Comparison of ENCODE assay signal across 19 cellular contexts in the genomic region with DNA sequence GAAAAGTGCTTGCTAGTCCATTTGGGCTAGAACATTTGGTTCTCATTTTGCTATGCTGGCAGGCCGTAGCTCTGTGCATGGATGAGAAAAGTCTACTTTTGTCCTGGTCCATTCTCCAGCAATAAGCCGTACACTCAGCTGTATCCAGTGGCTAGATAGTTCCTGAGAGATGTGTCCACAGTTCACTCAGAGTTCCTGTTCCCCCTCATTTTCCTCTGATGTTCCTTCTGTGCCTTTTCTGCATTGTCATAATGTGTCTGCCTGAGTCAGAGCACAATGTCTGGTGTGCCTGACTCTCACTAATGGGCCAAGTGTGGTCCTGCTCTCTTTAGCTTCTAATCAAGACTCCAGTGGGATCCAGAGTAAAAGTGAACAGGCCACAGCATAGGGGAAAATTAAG.
DNase-seq lines count a peak whose midpoint lies in the region; ATAC-seq lines count a peak whose summit lies in the region.
"Had no signal": no experiment of that assay in that cellular context is flagged by ENCODE, and none has a peak within 500 bp of the region (broad histone marks: within the 10 kb centered on the region; RNA-seq: fewer than 3 reads in every experiment).

No MANE protein-coding gene starts in this region.

- DNase-seq in AG20443 (ENCODE audit: low spot score) (peak; percentile 12), NCI-H69 (lab: John Stamatoyannopoulos, UW) (peak; percentile 10), fibroblast of peridontal ligament (ENCODE audit: extremely low read depth) (peak; percentile 22), sciatic nerve (ENCODE audit: low spot score) (no peak), NCI-H1694 (lab: John Stamatoyannopoulos, UW) (no peak), NCI-H2227 treated with DMSO at 0.1 percent for 48 hours (lab: John Stamatoyannopoulos, UW) (no peak)
- no peak for DNase-seq in stimulated activated CD4-positive, alpha-beta T cell treated with anti-CD3 and anti-CD28 coated beads, Interleukin-15, amount 100 ng/mL, for 24 hours
- DNase-seq: activated CD4-positive, alpha-beta T cell treated with anti-CD3 and anti-CD28 coated beads for 1 hour; activated CD8-positive, alpha-beta T cell treated with anti-CD3 and anti-CD28 coated beads for 36 hours; activated gamma-delta T cell; effector memory CD8-positive, alpha-beta T cell; EL; head of caudate nucleus; left cardiac atrium; mesendoderm; NCI-H146; small intestine; upper lobe of right lung had no signal

- ATAC-seq in sciatic nerve (peak; percentile 33), GM21515 (IDR thresholded peaks at IDR 0.05; ENCODE audit: unreplicated experiment) (no peak)
- ATAC-seq: left cardiac atrium had no signal

- intact Hi-C loops in sciatic nerve (cut with DNase I) = no loop called here

Comparison
In these comparisons a context has a peak if more than half of its experiments do, and no peak if none do; other contexts are left out.
1. DNase-seq: peak in AG20443 (single experiment), NCI-H69 (single experiment) and fibroblast of peridontal ligament (single experiment); none in sciatic nerve (single experiment), NCI-H1694 (single experiment), stimulated activated CD4-positive, alpha-beta T cell treated with anti-CD3 and anti-CD28 coated beads, Interleukin-15, amount 100 ng/mL, for 24 hours (single experiment) and NCI-H2227 treated with DMSO at 0.1 percent for 48 hours (single experiment).